Comparison of ENCODE assay signal across 9 cellular contexts in the genomic region with DNA sequence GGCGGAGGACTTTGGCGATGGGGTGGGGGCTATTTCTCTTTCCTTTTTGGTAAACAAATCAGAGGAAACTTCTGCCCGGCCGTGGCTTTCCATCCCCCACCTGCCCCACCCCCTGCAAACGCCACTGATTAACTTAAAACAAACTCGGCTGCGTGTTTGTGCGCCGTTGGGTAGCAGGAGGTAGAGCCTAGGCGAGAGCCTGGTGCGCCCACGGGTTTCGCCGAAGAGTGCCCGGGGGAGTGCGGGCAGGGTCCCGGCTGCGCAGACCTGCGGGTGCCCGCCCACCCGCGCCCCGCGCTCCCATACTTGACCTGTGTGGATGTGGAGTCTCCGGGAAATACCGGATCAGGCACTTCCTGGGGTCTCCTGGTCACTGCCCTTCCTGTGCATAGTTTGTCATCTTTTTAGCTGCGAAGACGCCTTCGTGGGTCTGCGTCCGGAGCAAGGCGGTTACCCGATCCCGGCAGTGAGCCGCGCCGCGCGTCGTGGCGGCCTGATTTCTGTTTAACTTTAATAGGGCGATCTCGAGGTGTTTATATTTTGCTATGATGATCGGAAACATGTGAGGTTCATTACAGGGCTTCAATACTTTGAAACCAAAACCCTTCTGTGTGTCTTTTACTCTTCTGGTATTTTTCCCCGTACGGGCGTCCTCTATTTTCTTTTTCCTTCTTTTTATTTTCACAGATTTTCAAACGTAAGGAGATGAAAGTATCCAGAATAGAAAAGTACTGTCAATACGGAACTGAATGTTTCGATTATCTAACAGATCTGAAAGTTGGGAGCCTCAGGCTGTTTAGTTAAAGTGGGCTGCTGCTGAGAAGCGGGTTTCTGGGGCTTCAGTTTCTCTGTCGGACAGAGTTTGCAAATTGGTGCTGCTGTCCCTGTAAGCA. TPM values are rescaled to one million over a fixed set of nuclear protein-coding genes. Genes with fewer than 3 reads are reported as not detected.
A peak's percentile ranks its signal among the peaks of the same experiment; 100 is the strongest.
DNase-seq lines count a peak whose midpoint lies in the region; ATAC-seq and TF ChIP-seq lines count a peak whose summit lies in the region.
"Had no signal": no experiment of that assay in that cellular context is flagged by ENCODE, and none has a peak within 500 bp of the region (broad histone marks: within the 10 kb centered on the region; RNA-seq: fewer than 3 reads in every experiment).

No MANE protein-coding gene starts in this region.

- in situ Hi-C loops in G401 (cut with HindIII; ENCODE audit: low sequenced_read_pairs), result no loop called here

- TF ChIP-seq CTCF in brain (conservative IDR thresholded peaks at IDR 0.05), result no peak
- TF ChIP-seq CTCF in lower lobe of right lung (IDR thresholded peaks at IDR 0.05), result no peak

- H3K27me3 ChIP-seq in lower lobe of right lung (ENCODE audit: low read depth) (peaks cover 97% of the 10 kb centered on the region), thymus (ENCODE audit: control insufficient read depth, insufficient read depth) (peaks cover 57% of the 10 kb centered on the region)

- peak overlapping the region; percentile 62 for H3K27ac ChIP-seq in lower lobe of right lung
- no peak overlapping the region for H3K27ac ChIP-seq in thymus (ENCODE audit: low read depth)

- H3K27ac Mint-ChIP-seq in activated CD4-positive, alpha-beta T cell treated with anti-CD3 and anti-CD28 coated beads for 36 hours, result no peak overlapping the region
- H3K27ac Mint-ChIP-seq in brain, result no peak overlapping the region

- H3K4me3 ChIP-seq in lower lobe of right lung, result peak overlapping the region; percentile 60
- peak overlapping the region; percentile 12 for H3K4me3 ChIP-seq in thymus (ENCODE audit: low read length)

- H3K4me1 Mint-ChIP-seq in activated CD4-positive, alpha-beta T cell treated with anti-CD3 and anti-CD28 coated beads for 36 hours, result peaks cover 25% of the 10 kb centered on the region
- H3K4me1 Mint-ChIP-seq in brain, result peaks cover 45% of the 10 kb centered on the region

- CTCF ChIA-PET in activated CD4-positive, alpha-beta T cell treated with anti-CD3 and anti-CD28 coated beads for 36 hours (lab: Charles Lee), result no interaction called here

- peak overlapping the region; percentile 13 for H3K4me3 Mint-ChIP-seq in activated CD4-positive, alpha-beta T cell treated with anti-CD3 and anti-CD28 coated beads for 36 hours
- peak overlapping the region; percentile 70 to 83 (median 76) for H3K4me3 Mint-ChIP-seq in brain

- H3K9me3 ChIP-seq in lower lobe of right lung (no peaks in the 10 kb centered on the region), thymus (ENCODE audit: control insufficient read depth) (no peaks in the 10 kb centered on the region)

- POLR2A ChIA-PET in activated CD4-positive, alpha-beta T cell treated with anti-CD3 and anti-CD28 coated beads for 36 hours (lab: Charles Lee), result no interaction called here

- peaks cover 37% of the 10 kb centered on the region for H3K4me1 ChIP-seq in lower lobe of right lung
- H3K4me1 ChIP-seq in thymus (ENCODE audit: control insufficient read depth, insufficient read depth, low read length), result no peaks in the 10 kb centered on the region

- no peaks in the 10 kb centered on the region for H3K36me3 Mint-ChIP-seq in activated CD4-positive, alpha-beta T cell treated with anti-CD3 and anti-CD28 coated beads for 36 hours (ENCODE audit: low read depth)
- no peaks in the 10 kb centered on the region for H3K36me3 Mint-ChIP-seq in brain

- DNase-seq in activated CD4-positive, alpha-beta T cell treated with anti-CD3 and anti-CD28 coated beads for 36 hours, result no peak
- no peak for DNase-seq in activated CD4-positive, alpha-beta T cell treated with anti-CD3 and anti-CD28 coated beads, Interleukin-2, amount 50 U/mL, for 1 hour
- DNase-seq in lower lobe of right lung, result no peak
- DNase-seq in NOMO-1 treated with DMSO at 0.1 percent for 48 hours (lab: John Stamatoyannopoulos, UW; ENCODE audit: unreplicated experiment), result no peak
- no peak for DNase-seq in G401 (ENCODE audit: low spot score)

- no peak for ATAC-seq in activated CD4-positive, alpha-beta T cell treated with anti-CD3 and anti-CD28 coated beads for 36 hours
- ATAC-seq in lower lobe of right lung (peak in 1 of 2 donors; percentile 33), HG02642 (IDR thresholded peaks at IDR 0.05; ENCODE audit: poor library complexity, unreplicated experiment) (no peak)

- WGBS in thymus, result 4% methylated on average over 52 of the region's 52 CpGs

- H3K9me3 Mint-ChIP-seq in activated CD4-positive, alpha-beta T cell treated with anti-CD3 and anti-CD28 coated beads for 36 hours (ENCODE audit: low read depth), result no peaks in the 10 kb centered on the region
- no peaks in the 10 kb centered on the region for H3K9me3 Mint-ChIP-seq in brain

- H3K36me3 ChIP-seq in lower lobe of right lung (no peaks in the 10 kb centered on the region), thymus (ENCODE audit: control insufficient read depth, insufficient read depth) (no peaks in the 10 kb centered on the region)

- H3K27me3 Mint-ChIP-seq in activated CD4-positive, alpha-beta T cell treated with anti-CD3 and anti-CD28 coated beads for 36 hours, result peaks cover 57% of the 10 kb centered on the region
- peaks cover 83% of the 10 kb centered on the region for H3K27me3 Mint-ChIP-seq in brain

- intact Hi-C loops in activated CD4-positive, alpha-beta T cell treated with anti-CD3 and anti-CD28 coated beads for 36 hours (cut with DNase I, micrococcal nuclease), result loop anchor here (1.0 to 5.0 kb wide), 2 partner anchors 10 to 100 kb away; no protein-coding TSS in a partner anchor
- intact Hi-C loops in lower lobe of right lung (cut with DNase I), result no loop called here

RNA-seq across cellular contexts. Expression of a gene that starts 15.2 kb away (rescaled TPM):
- not detected for total RNA-seq in activated CD4-positive, alpha-beta T cell treated with anti-CD3 and anti-CD28 coated beads for 36 hours
- 0.53 TPM for polyA plus RNA-seq in brain (ENCODE audit: insufficient read depth, low read depth, low replicate concordance)
- 1.4 TPM for total RNA-seq in lower lobe of right lung
- polyA plus RNA-seq in thymus, result 0.94 TPM
- total RNA-seq in G401 (2014; rRNA removed; shearing (Covaris generic)), result not detected in 2 replicates
- total RNA-seq: myocyte had no signal
